Comparison of ENCODE assay signal across 1 cellular context in the genomic region with DNA sequence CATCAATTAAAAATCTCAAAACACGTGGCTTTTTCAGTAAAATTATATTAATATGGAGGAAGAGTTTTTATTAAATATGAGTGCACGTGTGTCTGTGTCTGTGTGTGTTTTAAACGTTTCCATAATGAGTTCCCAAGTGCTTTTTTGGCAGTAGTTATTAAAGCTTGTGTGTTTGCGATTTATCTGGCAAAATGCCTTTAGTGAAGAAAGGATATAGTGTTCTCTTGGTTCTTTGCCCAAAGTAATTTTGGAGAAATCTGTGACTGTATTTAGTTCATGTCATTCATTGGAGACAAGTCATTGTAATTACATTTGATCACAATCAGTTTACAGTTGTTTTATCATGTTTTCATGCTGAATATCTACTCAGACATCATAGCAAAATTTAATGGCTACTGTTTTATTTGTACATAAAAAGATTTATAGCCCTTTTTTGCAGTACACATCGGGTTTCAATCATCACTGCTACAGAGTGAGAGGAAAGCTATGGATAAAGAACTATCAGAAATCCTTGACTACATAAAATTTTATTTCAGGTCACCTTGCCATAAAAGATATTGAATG.
TF ChIP-seq lines count a peak whose summit lies in the region.

No MANE protein-coding gene starts in this region.

TF ChIP-seq in GM23338, 12 proteins besides CTCF, POLR2A, EP300 and RAD21 (continued from another document):
- TF ChIP-seq, protein P1, sequence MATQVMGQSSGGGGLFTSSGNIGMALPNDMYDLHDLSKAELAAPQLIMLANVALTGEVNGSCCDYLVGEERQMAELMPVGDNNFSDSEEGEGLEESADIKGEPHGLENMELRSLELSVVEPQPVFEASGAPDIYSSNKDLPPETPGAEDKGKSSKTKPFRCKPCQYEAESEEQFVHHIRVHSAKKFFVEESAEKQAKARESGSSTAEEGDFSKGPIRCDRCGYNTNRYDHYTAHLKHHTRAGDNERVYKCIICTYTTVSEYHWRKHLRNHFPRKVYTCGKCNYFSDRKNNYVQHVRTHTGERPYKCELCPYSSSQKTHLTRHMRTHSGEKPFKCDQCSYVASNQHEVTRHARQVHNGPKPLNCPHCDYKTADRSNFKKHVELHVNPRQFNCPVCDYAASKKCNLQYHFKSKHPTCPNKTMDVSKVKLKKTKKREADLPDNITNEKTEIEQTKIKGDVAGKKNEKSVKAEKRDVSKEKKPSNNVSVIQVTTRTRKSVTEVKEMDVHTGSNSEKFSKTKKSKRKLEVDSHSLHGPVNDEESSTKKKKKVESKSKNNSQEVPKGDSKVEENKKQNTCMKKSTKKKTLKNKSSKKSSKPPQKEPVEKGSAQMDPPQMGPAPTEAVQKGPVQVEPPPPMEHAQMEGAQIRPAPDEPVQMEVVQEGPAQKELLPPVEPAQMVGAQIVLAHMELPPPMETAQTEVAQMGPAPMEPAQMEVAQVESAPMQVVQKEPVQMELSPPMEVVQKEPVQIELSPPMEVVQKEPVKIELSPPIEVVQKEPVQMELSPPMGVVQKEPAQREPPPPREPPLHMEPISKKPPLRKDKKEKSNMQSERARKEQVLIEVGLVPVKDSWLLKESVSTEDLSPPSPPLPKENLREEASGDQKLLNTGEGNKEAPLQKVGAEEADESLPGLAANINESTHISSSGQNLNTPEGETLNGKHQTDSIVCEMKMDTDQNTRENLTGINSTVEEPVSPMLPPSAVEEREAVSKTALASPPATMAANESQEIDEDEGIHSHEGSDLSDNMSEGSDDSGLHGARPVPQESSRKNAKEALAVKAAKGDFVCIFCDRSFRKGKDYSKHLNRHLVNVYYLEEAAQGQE (IDR thresholded peaks at IDR 0.05; ENCODE audit: unreplicated experiment) = no peak
- TF ChIP-seq EZH2phosphoT487 (IDR thresholded peaks at IDR 0.05; ENCODE audit: unreplicated experiment) (no peak), POLR2AphosphoS5 (IDR thresholded peaks at IDR 0.05; ENCODE audit: low read depth) (no peak), STAT1 (IDR thresholded peaks at IDR 0.05; ENCODE audit: unreplicated experiment) (no peak), ZNF331 (CRISPR knock-in tag; IDR thresholded peaks at IDR 0.05; ENCODE audit: low read depth) (no peak), JUNB (IDR thresholded peaks at IDR 0.05; ENCODE audit: unreplicated experiment) (no peak), ZNF114 (CRISPR knock-in tag; IDR thresholded peaks at IDR 0.05) (no peak), EZH2 (IDR thresholded peaks at IDR 0.05; ENCODE audit: low read depth, unreplicated experiment) (no peak), CREB1 (CRISPR knock-in tag; IDR thresholded peaks at IDR 0.05; ENCODE audit: low read depth) (no peak)
- TF ChIP-seq, protein P2, sequence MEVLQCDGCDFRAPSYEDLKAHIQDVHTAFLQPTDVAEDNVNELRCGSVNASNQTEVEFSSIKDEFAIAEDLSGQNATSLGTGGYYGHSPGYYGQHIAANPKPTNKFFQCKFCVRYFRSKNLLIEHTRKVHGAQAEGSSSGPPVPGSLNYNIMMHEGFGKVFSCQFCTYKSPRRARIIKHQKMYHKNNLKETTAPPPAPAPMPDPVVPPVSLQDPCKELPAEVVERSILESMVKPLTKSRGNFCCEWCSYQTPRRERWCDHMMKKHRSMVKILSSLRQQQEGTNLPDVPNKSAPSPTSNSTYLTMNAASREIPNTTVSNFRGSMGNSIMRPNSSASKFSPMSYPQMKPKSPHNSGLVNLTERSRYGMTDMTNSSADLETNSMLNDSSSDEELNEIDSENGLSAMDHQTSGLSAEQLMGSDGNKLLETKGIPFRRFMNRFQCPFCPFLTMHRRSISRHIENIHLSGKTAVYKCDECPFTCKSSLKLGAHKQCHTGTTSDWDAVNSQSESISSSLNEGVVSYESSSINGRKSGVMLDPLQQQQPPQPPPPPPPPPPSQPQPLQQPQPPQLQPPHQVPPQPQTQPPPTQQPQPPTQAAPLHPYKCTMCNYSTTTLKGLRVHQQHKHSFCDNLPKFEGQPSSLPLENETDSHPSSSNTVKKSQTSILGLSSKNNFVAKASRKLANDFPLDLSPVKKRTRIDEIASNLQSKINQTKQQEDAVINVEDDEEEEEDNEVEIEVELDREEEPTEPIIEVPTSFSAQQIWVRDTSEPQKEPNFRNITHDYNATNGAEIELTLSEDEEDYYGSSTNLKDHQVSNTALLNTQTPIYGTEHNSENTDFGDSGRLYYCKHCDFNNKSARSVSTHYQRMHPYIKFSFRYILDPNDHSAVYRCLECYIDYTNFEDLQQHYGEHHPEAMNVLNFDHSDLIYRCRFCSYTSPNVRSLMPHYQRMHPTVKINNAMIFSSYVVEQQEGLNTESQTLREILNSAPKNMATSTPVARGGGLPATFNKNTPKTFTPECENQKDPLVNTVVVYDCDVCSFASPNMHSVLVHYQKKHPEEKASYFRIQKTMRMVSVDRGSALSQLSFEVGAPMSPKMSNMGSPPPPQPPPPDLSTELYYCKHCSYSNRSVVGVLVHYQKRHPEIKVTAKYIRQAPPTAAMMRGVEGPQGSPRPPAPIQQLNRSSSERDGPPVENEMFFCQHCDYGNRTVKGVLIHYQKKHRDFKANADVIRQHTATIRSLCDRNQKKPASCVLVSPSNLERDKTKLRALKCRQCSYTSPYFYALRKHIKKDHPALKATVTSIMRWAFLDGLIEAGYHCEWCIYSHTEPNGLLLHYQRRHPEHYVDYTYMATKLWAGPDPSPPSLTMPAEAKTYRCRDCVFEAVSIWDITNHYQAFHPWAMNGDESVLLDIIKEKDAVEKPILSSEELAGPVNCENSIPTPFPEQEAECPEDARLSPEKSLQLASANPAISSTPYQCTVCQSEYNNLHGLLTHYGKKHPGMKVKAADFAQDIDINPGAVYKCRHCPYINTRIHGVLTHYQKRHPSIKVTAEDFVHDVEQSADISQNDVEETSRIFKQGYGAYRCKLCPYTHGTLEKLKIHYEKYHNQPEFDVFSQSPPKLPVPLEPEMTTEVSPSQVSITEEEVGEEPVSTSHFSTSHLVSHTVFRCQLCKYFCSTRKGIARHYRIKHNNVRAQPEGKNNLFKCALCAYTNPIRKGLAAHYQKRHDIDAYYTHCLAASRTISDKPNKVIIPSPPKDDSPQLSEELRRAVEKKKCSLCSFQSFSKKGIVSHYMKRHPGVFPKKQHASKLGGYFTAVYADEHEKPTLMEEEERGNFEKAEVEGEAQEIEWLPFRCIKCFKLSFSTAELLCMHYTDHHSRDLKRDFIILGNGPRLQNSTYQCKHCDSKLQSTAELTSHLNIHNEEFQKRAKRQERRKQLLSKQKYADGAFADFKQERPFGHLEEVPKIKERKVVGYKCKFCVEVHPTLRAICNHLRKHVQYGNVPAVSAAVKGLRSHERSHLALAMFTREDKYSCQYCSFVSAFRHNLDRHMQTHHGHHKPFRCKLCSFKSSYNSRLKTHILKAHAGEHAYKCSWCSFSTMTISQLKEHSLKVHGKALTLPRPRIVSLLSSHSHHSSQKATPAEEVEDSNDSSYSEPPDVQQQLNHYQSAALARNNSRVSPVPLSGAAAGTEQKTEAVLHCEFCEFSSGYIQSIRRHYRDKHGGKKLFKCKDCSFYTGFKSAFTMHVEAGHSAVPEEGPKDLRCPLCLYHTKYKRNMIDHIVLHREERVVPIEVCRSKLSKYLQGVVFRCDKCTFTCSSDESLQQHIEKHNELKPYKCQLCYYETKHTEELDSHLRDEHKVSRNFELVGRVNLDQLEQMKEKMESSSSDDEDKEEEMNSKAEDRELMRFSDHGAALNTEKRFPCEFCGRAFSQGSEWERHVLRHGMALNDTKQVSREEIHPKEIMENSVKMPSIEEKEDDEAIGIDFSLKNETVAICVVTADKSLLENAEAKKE (CRISPR knock-in tag; IDR thresholded peaks at IDR 0.05) = no peak
- TF ChIP-seq, protein P3, sequence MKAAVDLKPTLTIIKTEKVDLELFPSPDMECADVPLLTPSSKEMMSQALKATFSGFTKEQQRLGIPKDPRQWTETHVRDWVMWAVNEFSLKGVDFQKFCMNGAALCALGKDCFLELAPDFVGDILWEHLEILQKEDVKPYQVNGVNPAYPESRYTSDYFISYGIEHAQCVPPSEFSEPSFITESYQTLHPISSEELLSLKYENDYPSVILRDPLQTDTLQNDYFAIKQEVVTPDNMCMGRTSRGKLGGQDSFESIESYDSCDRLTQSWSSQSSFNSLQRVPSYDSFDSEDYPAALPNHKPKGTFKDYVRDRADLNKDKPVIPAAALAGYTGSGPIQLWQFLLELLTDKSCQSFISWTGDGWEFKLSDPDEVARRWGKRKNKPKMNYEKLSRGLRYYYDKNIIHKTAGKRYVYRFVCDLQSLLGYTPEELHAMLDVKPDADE (IDR thresholded peaks at IDR 0.05) = no peak
